Comparison of ENCODE assay signal across 20 cellular contexts in genomic region chr9:133058051-133058450, GRCh38. TPM values are rescaled to one million over a fixed set of nuclear protein-coding genes. Genes with fewer than 3 reads are reported as not detected.
A peak's percentile ranks its signal among the peaks of the same experiment; 100 is the strongest.
DNase-seq lines count a peak whose midpoint lies in the region; ATAC-seq and TF ChIP-seq lines count a peak whose summit lies in the region.
"Had no signal": no experiment of that assay in that cellular context is flagged by ENCODE, and none has a peak within 500 bp of the region (broad histone marks: within the 10 kb centered on the region; RNA-seq: fewer than 3 reads in every experiment).

No MANE protein-coding gene starts in this region.

- TF ChIP-seq CTCF in activated CD8-positive, alpha-beta T cell treated with anti-CD3 and anti-CD28 coated beads for 36 hours (IDR thresholded peaks at IDR 0.05), result no peak
- TF ChIP-seq CTCF in lower lobe of right lung (IDR thresholded peaks at IDR 0.05), result no peak

- H3K9me3 ChIP-seq in lower lobe of right lung, result no peaks in the 10 kb centered on the region
- H3K9me3 ChIP-seq: spleen, uterus had no signal

- H3K4me3 ChIP-seq in lower lobe of right lung, result no peak overlapping the region
- H3K4me3 ChIP-seq: spleen, uterus had no signal

- H3K27me3 ChIP-seq in lower lobe of right lung (ENCODE audit: low read depth), result no peaks in the 10 kb centered on the region
- H3K27me3 ChIP-seq: spleen, uterus had no signal

- no peak for DNase-seq in activated CD8-positive, alpha-beta memory T cell treated with anti-CD3 and anti-CD28 coated beads, Interleukin-2, amount 10 ng/mL, durations not matched to agents 7 days and 5 days
- no peak for DNase-seq in activated CD8-positive, alpha-beta memory T cell treated with anti-CD3 and anti-CD28 coated beads, Interleukin-2, amount 50 U/mL, for 48 hours
- peak; percentile 26 for DNase-seq in D341Med (ENCODE audit: low spot score)
- DNase-seq in activated CD8-positive, alpha-beta T cell treated with anti-CD3 and anti-CD28 coated beads for 36 hours, result no peak
- peak; percentile 20 for DNase-seq in lower lobe of right lung
- DNase-seq in EL, result no peak
- DNase-seq: anterior cingulate cortex; cerebellar nuclear complex; DMS53; effector memory CD8-positive, alpha-beta T cell; midbrain; NCI-H1417 treated with DMSO at 0.1 percent for 48 hours; NCI-H526 treated with DMSO at 0.1 percent for 48 hours; spleen; stimulated activated CD8-positive, alpha-beta memory T cell treated with anti-CD3 and anti-CD28 coated beads, Interleukin-4, amount 100 ng/mL, for 48 hours; uterus; WERI-Rb-1 had no signal

- peaks cover 4% of the 10 kb centered on the region for H3K4me1 ChIP-seq in lower lobe of right lung
- H3K4me1 ChIP-seq: uterus had no signal

- no peak for ATAC-seq in activated CD8-positive, alpha-beta memory T cell treated with anti-CD3 and anti-CD28 coated beads, Interleukin-2, amount 10 ng/mL, durations not matched to agents 7 days and 5 days
- ATAC-seq in activated CD8-positive, alpha-beta T cell treated with anti-CD3 and anti-CD28 coated beads for 36 hours, result no peak
- ATAC-seq in lower lobe of right lung (no peak), HG03159 (IDR thresholded peaks at IDR 0.05; ENCODE audit: unreplicated experiment) (no peak), HG02884 (IDR thresholded peaks at IDR 0.05; ENCODE audit: unreplicated experiment) (no peak)

- H3K27ac ChIP-seq in lower lobe of right lung, result no peak overlapping the region
- H3K27ac ChIP-seq: C4-2B, uterus had no signal

- H3K4me1 Mint-ChIP-seq in activated CD8-positive, alpha-beta memory T cell treated with anti-CD3 and anti-CD28 coated beads, Interleukin-2, amount 10 ng/mL, durations not matched to agents 7 days and 5 days, result peaks cover 47% of the 10 kb centered on the region
- H3K4me1 Mint-ChIP-seq in activated CD8-positive, alpha-beta T cell treated with anti-CD3 and anti-CD28 coated beads for 36 hours (ENCODE audit: low read depth), result peaks cover 54% of the 10 kb centered on the region

- no peak overlapping the region for H3K4me3 Mint-ChIP-seq in activated CD8-positive, alpha-beta memory T cell treated with anti-CD3 and anti-CD28 coated beads, Interleukin-2, amount 10 ng/mL, durations not matched to agents 7 days and 5 days
- no peak overlapping the region for H3K4me3 Mint-ChIP-seq in activated CD8-positive, alpha-beta T cell treated with anti-CD3 and anti-CD28 coated beads for 36 hours
- H3K4me3 Mint-ChIP-seq: effector memory CD8-positive, alpha-beta T cell had no signal

- peaks cover 56% of the 10 kb centered on the region for H3K36me3 ChIP-seq in lower lobe of right lung
- H3K36me3 ChIP-seq: uterus had no signal

- H3K9me3 Mint-ChIP-seq in activated CD8-positive, alpha-beta memory T cell treated with anti-CD3 and anti-CD28 coated beads, Interleukin-2, amount 10 ng/mL, durations not matched to agents 7 days and 5 days (ENCODE audit: low read depth), result no peaks in the 10 kb centered on the region
- no peaks in the 10 kb centered on the region for H3K9me3 Mint-ChIP-seq in activated CD8-positive, alpha-beta T cell treated with anti-CD3 and anti-CD28 coated beads for 36 hours
- H3K9me3 Mint-ChIP-seq: effector memory CD8-positive, alpha-beta T cell had no signal

- H3K36me3 Mint-ChIP-seq in activated CD8-positive, alpha-beta memory T cell treated with anti-CD3 and anti-CD28 coated beads, Interleukin-2, amount 10 ng/mL, durations not matched to agents 7 days and 5 days, result peaks cover 16% of the 10 kb centered on the region
- peaks cover 37% of the 10 kb centered on the region for H3K36me3 Mint-ChIP-seq in activated CD8-positive, alpha-beta T cell treated with anti-CD3 and anti-CD28 coated beads for 36 hours (ENCODE audit: low read depth)

- H3K27ac Mint-ChIP-seq in activated CD8-positive, alpha-beta memory T cell treated with anti-CD3 and anti-CD28 coated beads, Interleukin-2, amount 10 ng/mL, durations not matched to agents 7 days and 5 days, result peak overlapping the region; percentile 81
- peak overlapping the region; percentile 81 for H3K27ac Mint-ChIP-seq in activated CD8-positive, alpha-beta T cell treated with anti-CD3 and anti-CD28 coated beads for 36 hours

- CTCF ChIA-PET in activated CD8-positive, alpha-beta memory T cell treated with anti-CD3 and anti-CD28 coated beads, Interleukin-2, amount 10 ng/mL, durations not matched to agents 7 days and 5 days (lab: Charles Lee), result interaction anchor here (0.9 to 5.6 kb wide), 4 partner anchors 36 to 90 kb away, joined by 3 to 28 read pairs (median 8); no protein-coding TSS in a partner anchor
- CTCF ChIA-PET in activated CD8-positive, alpha-beta T cell treated with anti-CD3 and anti-CD28 coated beads for 36 hours (lab: Charles Lee), result interaction anchor here (1.0 to 3.5 kb wide), 3 partner anchors 18 to 90 kb away, joined by 3 to 19 read pairs (median 4); no protein-coding TSS in a partner anchor

- POLR2A ChIA-PET in activated CD8-positive, alpha-beta T cell treated with anti-CD3 and anti-CD28 coated beads for 36 hours (lab: Charles Lee), result interaction anchor here (1.0 kb wide), 2 partner anchors 41 to 74 kb away, joined by 3 read pairs; no protein-coding TSS in a partner anchor

- no peaks in the 10 kb centered on the region for H3K27me3 Mint-ChIP-seq in activated CD8-positive, alpha-beta memory T cell treated with anti-CD3 and anti-CD28 coated beads, Interleukin-2, amount 10 ng/mL, durations not matched to agents 7 days and 5 days
- no peaks in the 10 kb centered on the region for H3K27me3 Mint-ChIP-seq in activated CD8-positive, alpha-beta T cell treated with anti-CD3 and anti-CD28 coated beads for 36 hours
- H3K27me3 Mint-ChIP-seq: effector memory CD8-positive, alpha-beta T cell had no signal

- intact Hi-C loops in activated CD8-positive, alpha-beta T cell treated with anti-CD3 and anti-CD28 coated beads for 36 hours (cut with micrococcal nuclease), result no loop called here
- intact Hi-C loops in lower lobe of right lung (cut with DNase I), result no loop called here

RNA-seq across cellular contexts. Expression of gene CEL, which starts 3.7 kb away (rescaled TPM):
- total RNA-seq in activated CD8-positive, alpha-beta memory T cell treated with anti-CD3 and anti-CD28 coated beads, Interleukin-2, amount 10 ng/mL, durations not matched to agents 7 days and 5 days, result 1 to 10 TPM; 1.7 to 1.9 TPM
- total RNA-seq in activated CD8-positive, alpha-beta T cell treated with anti-CD3 and anti-CD28 coated beads for 36 hours, result 1 to 10 TPM; 2.9 to 3.0 TPM
- total RNA-seq in lower lobe of right lung, result 1.4 TPM

RNA-seq across cellular contexts. Expression of gene GTF3C5, which starts 27.3 kb away (rescaled TPM):
- total RNA-seq in activated CD8-positive, alpha-beta memory T cell treated with anti-CD3 and anti-CD28 coated beads, Interleukin-2, amount 10 ng/mL, durations not matched to agents 7 days and 5 days, result 10 to 100 TPM; 83.8 to 89.0 TPM
- 10 to 100 TPM; 87.6 to 95.3 TPM for total RNA-seq in activated CD8-positive, alpha-beta T cell treated with anti-CD3 and anti-CD28 coated beads for 36 hours
- 44.8 TPM for total RNA-seq in lower lobe of right lung

Comparison
In these comparisons a context has a peak if more than half of its experiments do, and no peak if none do; other contexts are left out.
1. DNase-seq: peak in D341Med (single experiment) and lower lobe of right lung (single experiment); none in activated CD8-positive, alpha-beta memory T cell treated with anti-CD3 and anti-CD28 coated beads, Interleukin-2, amount 10 ng/mL, durations not matched to agents 7 days and 5 days (single experiment), activated CD8-positive, alpha-beta memory T cell treated with anti-CD3 and anti-CD28 coated beads, Interleukin-2, amount 50 U/mL, for 48 hours (single experiment), activated CD8-positive, alpha-beta T cell treated with anti-CD3 and anti-CD28 coated beads for 36 hours (single experiment) and EL (single experiment).